8 cellular contexts compared by ENCODE assay signal in the genomic region with DNA sequence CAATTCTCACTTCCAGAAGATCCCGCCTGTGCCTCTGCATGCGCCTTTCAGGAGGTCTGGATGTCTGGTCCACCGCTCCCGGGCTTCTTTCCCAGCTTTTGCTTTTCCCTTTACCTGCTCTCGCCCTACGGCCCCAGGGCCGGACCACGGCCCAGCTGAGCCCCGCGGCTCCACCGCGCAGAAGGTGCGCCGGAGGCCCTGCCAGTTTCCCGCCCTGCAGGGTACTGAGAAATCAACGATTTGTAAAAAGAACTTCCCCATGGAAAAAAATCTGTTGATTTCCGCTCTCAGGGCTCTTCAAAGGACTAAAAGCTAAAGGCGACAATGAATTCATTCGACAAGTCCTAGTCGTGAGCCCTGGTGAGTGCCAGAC. TPM values are rescaled to one million over a fixed set of nuclear protein-coding genes. Genes with fewer than 3 reads are reported as not detected.
A peak's percentile ranks its signal among the peaks of the same experiment; 100 is the strongest.
DNase-seq lines count a peak whose midpoint lies in the region; ATAC-seq, FAIRE-seq and TF ChIP-seq lines count a peak whose summit lies in the region.

No MANE protein-coding gene starts in this region.

- peaks cover 8% of the 10 kb centered on the region for H3K4me1 ChIP-seq in astrocyte (ENCODE audit: insufficient read depth, low read length)
- H3K4me1 ChIP-seq in stomach smooth muscle (ENCODE audit: control insufficient read depth, insufficient read depth, low read length) = peaks cover 11% of the 10 kb centered on the region

- no peak for ATAC-seq in GM18867 (IDR thresholded peaks at IDR 0.05; ENCODE audit: unreplicated experiment)

- no peaks in the 10 kb centered on the region for H4K20me1 ChIP-seq in astrocyte (ENCODE audit: insufficient read depth, low read length)

- H3K9me3 ChIP-seq in astrocyte (ENCODE audit: insufficient read depth, low read depth, low read length) (no peaks in the 10 kb centered on the region), stomach smooth muscle (ENCODE audit: control insufficient read depth in 2 of 2, low read length in 2 of 2) (no peaks in the 10 kb centered on the region)

- H3K9ac ChIP-seq in astrocyte (ENCODE audit: low read length) (peak overlapping the region; percentile 79), stomach smooth muscle (ENCODE audit: low read length in 2 of 2) (peak overlapping the region; percentile 80 to 85)

- no peaks in the 10 kb centered on the region for H3K36me3 Mint-ChIP-seq in astrocyte (ENCODE audit: low read depth, unreplicated experiment)

- H3K36me3 ChIP-seq in astrocyte (ENCODE audit: insufficient read depth, low read length) = no peaks in the 10 kb centered on the region
- no peaks in the 10 kb centered on the region for H3K36me3 ChIP-seq in stomach smooth muscle (ENCODE audit: control insufficient read depth in 2 of 2, insufficient read depth in 2 of 2, low read length in 2 of 2)

- H3K79me2 ChIP-seq in astrocyte (ENCODE audit: insufficient read depth, low read length) = no peaks in the 10 kb centered on the region

- H2AFZ ChIP-seq in astrocyte (ENCODE audit: low read depth, low read length) = peak overlapping the region; percentile 96

- TF ChIP-seq CTCF in astrocyte (IDR thresholded peaks at IDR 0.05; ENCODE audit: insufficient read depth, low read depth, low read length) = no peak

- H3K4me3 ChIP-seq in astrocyte (ENCODE audit: insufficient read depth, low read depth, low read length) = peak overlapping the region; percentile 65
- H3K4me3 ChIP-seq in stomach smooth muscle (ENCODE audit: low read length in 2 of 2) = peak overlapping the region; percentile 75 to 78

- peak overlapping the region; percentile 89 for H3K4me3 Mint-ChIP-seq in astrocyte (ENCODE audit: unreplicated experiment)

- H3K4me2 ChIP-seq in astrocyte (ENCODE audit: low read length) = peak overlapping the region; percentile 94

- peaks cover 4% of the 10 kb centered on the region for H3K27me3 ChIP-seq in astrocyte (ENCODE audit: insufficient read depth, low read length)
- peaks cover 0 to 2% of the 10 kb centered on the region in 2 donors for H3K27me3 ChIP-seq in stomach smooth muscle (ENCODE audit: control insufficient read depth in 1 of 2, insufficient read depth in 2 of 2, low read length in 2 of 2)

- H3K9me3 Mint-ChIP-seq in astrocyte (ENCODE audit: unreplicated experiment) = no peaks in the 10 kb centered on the region

- H3K27ac ChIP-seq in astrocyte (ENCODE audit: low read depth, low read length) (peak overlapping the region; percentile 46), stomach smooth muscle (ENCODE audit: low read length) (peak overlapping the region; percentile 85)

- peak overlapping the region; percentile 73 for H3K27ac Mint-ChIP-seq in astrocyte (ENCODE audit: unreplicated experiment)

- no peak for FAIRE-seq in astrocyte (lab: Jason Lieb, UNC)

- peak; percentile 31 for DNase-seq in NOMO-1 treated with DMSO at 0.1 percent for 48 hours (lab: John Stamatoyannopoulos, UW; ENCODE audit: unreplicated experiment)
- DNase-seq in NOMO-1 (lab: John Stamatoyannopoulos, UW; ENCODE audit: unreplicated experiment in 2 of 2) = no peak
- no peak for DNase-seq in astrocyte (ENCODE audit: low read depth)
- DNase-seq in inferior parietal cortex (ENCODE audit: extremely low spot score) = peak; percentile 57
- no peak for DNase-seq in activated CD8-positive, alpha-beta memory T cell treated with anti-CD3 and anti-CD28 coated beads, Interleukin-2, amount 50 U/mL, for 48 hours
- DNase-seq in NCI-H748 treated with DMSO at 0.1 percent for 48 hours (lab: John Stamatoyannopoulos, UW) = no peak

- H3K27me3 Mint-ChIP-seq in astrocyte (ENCODE audit: low read depth, unreplicated experiment) = peaks cover 32% of the 10 kb centered on the region

- H3K4me1 Mint-ChIP-seq in astrocyte (ENCODE audit: low read depth, unreplicated experiment) = no peaks in the 10 kb centered on the region

RNA-seq across cellular contexts. Expression of a gene that starts 7.0 kb away (rescaled TPM):
- total RNA-seq in astrocyte = 1,356 and 1,553 TPM in 2 replicates

RNA-seq across cellular contexts. Expression of a gene that starts 32.9 kb away (rescaled TPM):
- 12.1 and 15.9 TPM in 2 replicates for total RNA-seq in astrocyte

Comparison
In these comparisons a context has a peak if more than half of its experiments do, and no peak if none do; other contexts are left out.
1. DNase-seq: peak in NOMO-1 treated with DMSO at 0.1 percent for 48 hours (single experiment) and inferior parietal cortex (single experiment); none in NOMO-1 (0 of 2), astrocyte (single experiment), activated CD8-positive, alpha-beta memory T cell treated with anti-CD3 and anti-CD28 coated beads, Interleukin-2, amount 50 U/mL, for 48 hours (single experiment) and NCI-H748 treated with DMSO at 0.1 percent for 48 hours (single experiment).